ENCODE assay signal across 8 cellular contexts in the genomic region with DNA sequence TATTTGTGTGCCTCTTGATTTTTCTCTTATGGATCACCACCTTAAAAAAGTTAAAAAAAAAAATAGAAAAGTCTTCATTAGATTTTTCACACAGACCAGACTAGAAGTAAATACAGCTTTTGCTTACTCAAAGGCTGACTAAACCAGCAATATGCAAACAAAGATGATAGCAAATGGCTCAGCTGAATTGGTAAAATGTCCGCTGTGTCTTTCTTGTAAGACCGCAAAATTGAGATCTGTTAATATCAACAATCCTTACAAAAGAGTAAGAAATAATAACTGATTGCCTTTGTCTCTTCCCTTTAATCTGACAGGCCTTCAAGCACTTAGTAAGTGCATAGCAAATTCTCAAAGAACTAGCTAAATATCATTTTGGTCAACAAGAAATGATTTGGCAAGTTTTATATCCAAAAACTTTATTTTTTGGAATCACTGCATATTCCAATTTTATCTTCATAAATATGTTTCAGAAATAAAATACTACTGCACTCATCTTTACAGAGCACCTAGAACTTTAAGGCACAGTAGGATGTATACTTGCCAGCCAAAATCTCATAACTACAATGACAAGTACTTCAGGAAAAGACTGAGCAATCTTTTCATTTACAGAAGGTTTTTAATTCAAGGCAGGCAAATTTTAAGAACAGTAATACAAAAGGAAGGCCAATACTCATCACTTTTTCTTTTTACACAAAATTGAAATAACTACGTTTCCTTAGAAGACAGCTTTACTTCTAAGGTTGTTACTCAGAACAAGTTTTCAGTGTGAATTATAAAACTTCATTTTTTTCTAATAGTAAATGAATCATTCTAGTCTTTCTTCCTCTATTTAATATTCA. TPM values are rescaled to one million over a fixed set of nuclear protein-coding genes. Genes with fewer than 3 reads are reported as not detected.
A peak's percentile ranks its signal among the peaks of the same experiment; 100 is the strongest.
DNase-seq lines count a peak whose midpoint lies in the region; ATAC-seq, FAIRE-seq and TF ChIP-seq lines count a peak whose summit lies in the region.
"Had no signal": no experiment of that assay in that cellular context is flagged by ENCODE, and none has a peak within 500 bp of the region (broad histone marks: within the 10 kb centered on the region; RNA-seq: fewer than 3 reads in every experiment).

No MANE protein-coding gene starts in this region.

- BruUV-seq in HCT116 (replicated peaks; lab: Mats Ljungman, UMichigan) = no TSS peak

- TF ChIP-seq POLR2A in HCT116 (IDR thresholded peaks at IDR 0.05; ENCODE audit: borderline replicate concordance, extremely low read depth, insufficient read depth, insufficient read length) = no peak

- H4K20me1 ChIP-seq in HCT116 (ENCODE audit: insufficient read depth) = no peaks in the 10 kb centered on the region

- no peak overlapping the region for H2AFZ ChIP-seq in HCT116 (ENCODE audit: low read depth, low read length, poor library complexity, severe bottlenecking)

- 3 to 34% (median 10%) methylated on average over 3 of the region's 3 CpGs for WGBS in small intestine, 3 donors

- no peak for ATAC-seq in HCT116
- ATAC-seq in GM21423 (IDR thresholded peaks at IDR 0.05; ENCODE audit: unreplicated experiment) = no peak

- peak overlapping the region; percentile 64; the same call in 1 of the 2 replicates for H3K27ac ChIP-seq in HCT116 (ENCODE audit: low read depth, low read length)
- peak overlapping the region; percentile 93 for H3K27ac ChIP-seq in epithelial cell of prostate
- peak overlapping the region; percentile 14 to 64 for H3K27ac ChIP-seq in small intestine (ENCODE audit: low read depth in 1 of 2, low read length in 1 of 2)

- H3K4me2 ChIP-seq in HCT116 (ENCODE audit: low read length) = peak overlapping the region; percentile 85

- TF ChIP-seq CTCF in HCT116 (IDR thresholded peaks at IDR 0.05 in 2 of 3, conservative IDR thresholded peaks at IDR 0.05 in 1 of 3; ENCODE audit: borderline replicate concordance in 1 of 3, insufficient read depth in 1 of 3, low read depth in 2 of 3, low read length in 2 of 3) (no peak), GM13977 (IDR thresholded peaks at IDR 0.05; ENCODE audit: extremely low read depth, insufficient read depth, missing control alignments) (no peak)

- H3K9me2 ChIP-seq in HCT116 (ENCODE audit: insufficient read depth) = no peaks in the 10 kb centered on the region

- peaks cover 17 to 32% of the 10 kb centered on the region in 2 experiments for H3K4me1 ChIP-seq in HCT116 (ENCODE audit: control insufficient read depth in 1 of 2, insufficient read depth in 2 of 2, low read length in 2 of 2)
- H3K4me1 ChIP-seq in small intestine (ENCODE audit: control insufficient read depth in 2 of 2, insufficient read depth in 1 of 2, low read depth in 1 of 2, low read length in 1 of 2) = peaks cover 0 to 4% of the 10 kb centered on the region in 2 donors

- RAD21 ChIA-PET in HCT116 (lab: Charles Lee; ENCODE audit: low non-redundant PET in 1 of 2, low total read pairs in 2 of 2, uncharacterized antibody in 2 of 2, unreplicated experiment in 2 of 2) = no interaction called here

- H3K9ac ChIP-seq in HCT116 (ENCODE audit: low read length) = peak overlapping the region; percentile 76

- H3K9me3 ChIP-seq in HCT116 (ENCODE audit: control insufficient read depth in 1 of 2, insufficient read depth in 1 of 2, low read depth in 1 of 2, low read length in 2 of 2) = no peaks in the 10 kb centered on the region
- no peaks in the 10 kb centered on the region for H3K9me3 ChIP-seq in small intestine (ENCODE audit: control insufficient read depth, low read depth)

- H3K27me3 ChIP-seq in HCT116 (ENCODE audit: insufficient read depth, low read length) = no peaks in the 10 kb centered on the region
- no peaks in the 10 kb centered on the region for H3K27me3 ChIP-seq in small intestine (ENCODE audit: control insufficient read depth in 2 of 2, insufficient read depth in 2 of 2, low read length in 2 of 2)

- no peaks in the 10 kb centered on the region for H3K36me3 ChIP-seq in HCT116 (ENCODE audit: control insufficient read depth in 1 of 2, insufficient read depth in 2 of 2, low read length in 2 of 2)
- no peaks in the 10 kb centered on the region for H3K36me3 ChIP-seq in small intestine (ENCODE audit: control insufficient read depth in 2 of 2, insufficient read depth in 2 of 2, low read length in 2 of 2)

- in situ Hi-C loops in GM13977 (cut with MboI; ENCODE audit: low pct_unique_long_range_greater_than_20kb, low sequenced_read_pairs, unreplicated experiment) = no loop called here

- POLR2A ChIA-PET in HCT116 (lab: Charles Lee) = no interaction called here

- H3K79me2 ChIP-seq in HCT116 (ENCODE audit: insufficient read depth, low read length) = peaks cover 57% of the 10 kb centered on the region

- peak overlapping the region; percentile 57 to 63 for H3K4me3 ChIP-seq in HCT116 (replicated peaks in 1 of 2; ENCODE audit: low read depth in 1 of 2, low read length in 2 of 2)
- H3K4me3 ChIP-seq in small intestine (ENCODE audit: low read depth in 1 of 2, low read length in 2 of 2) = peak overlapping the region; percentile 22 to 52

- CTCF ChIA-PET in HCT116 (lab: Charles Lee) = no interaction called here

- intact Hi-C loops in HCT116 (cut with micrococcal nuclease) = no loop called here

- no peak for DNase-seq in HCT116 (ENCODE audit: low read depth, low spot score)
- peak; percentile 73 for DNase-seq in OCI-M1 (lab: John Stamatoyannopoulos, UW)
- DNase-seq in epithelial cell of prostate (ENCODE audit: low read depth, low spot score) = no peak
- DNase-seq in small intestine = no peak
- DNase-seq in GM13977 (ENCODE audit: low spot score) = no peak
- DNase-seq in 8988T = no peak

- no peak for FAIRE-seq in small intestine (lab: Jason Lieb, UNC)
- FAIRE-seq: H1 had no signal

- no peak for TF ChIP-seq RAD21 in HCT116 (IDR thresholded peaks at IDR 0.05; ENCODE audit: low read depth)

TF ChIP-seq in HCT116, 20 proteins besides CTCF, POLR2A, EP300 and RAD21 (continues in another document):
- TF ChIP-seq ZNF274 (IDR thresholded peaks at IDR 0.05; ENCODE audit: low read depth, low read length) (no peak), SIN3A (IDR thresholded peaks at IDR 0.05; ENCODE audit: low read depth) (no peak), TCF7L2 (IDR thresholded peaks at IDR 0.05; ENCODE audit: borderline replicate concordance, extremely low read depth, insufficient read depth, insufficient read length) (no peak), FOSL1 (IDR thresholded peaks at IDR 0.05; ENCODE audit: low read depth) (no peak), CEBPB (IDR thresholded peaks at IDR 0.05; ENCODE audit: low read depth) (no peak), JUND (IDR thresholded peaks at IDR 0.05) (no peak), EGR1 (IDR thresholded peaks at IDR 0.05; ENCODE audit: low read depth) (no peak)
- TF ChIP-seq, protein P1, sequence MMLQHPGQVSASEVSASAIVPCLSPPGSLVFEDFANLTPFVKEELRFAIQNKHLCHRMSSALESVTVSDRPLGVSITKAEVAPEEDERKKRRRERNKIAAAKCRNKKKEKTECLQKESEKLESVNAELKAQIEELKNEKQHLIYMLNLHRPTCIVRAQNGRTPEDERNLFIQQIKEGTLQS (IDR thresholded peaks at IDR 0.05) = no peak
- TF ChIP-seq, protein P2, sequence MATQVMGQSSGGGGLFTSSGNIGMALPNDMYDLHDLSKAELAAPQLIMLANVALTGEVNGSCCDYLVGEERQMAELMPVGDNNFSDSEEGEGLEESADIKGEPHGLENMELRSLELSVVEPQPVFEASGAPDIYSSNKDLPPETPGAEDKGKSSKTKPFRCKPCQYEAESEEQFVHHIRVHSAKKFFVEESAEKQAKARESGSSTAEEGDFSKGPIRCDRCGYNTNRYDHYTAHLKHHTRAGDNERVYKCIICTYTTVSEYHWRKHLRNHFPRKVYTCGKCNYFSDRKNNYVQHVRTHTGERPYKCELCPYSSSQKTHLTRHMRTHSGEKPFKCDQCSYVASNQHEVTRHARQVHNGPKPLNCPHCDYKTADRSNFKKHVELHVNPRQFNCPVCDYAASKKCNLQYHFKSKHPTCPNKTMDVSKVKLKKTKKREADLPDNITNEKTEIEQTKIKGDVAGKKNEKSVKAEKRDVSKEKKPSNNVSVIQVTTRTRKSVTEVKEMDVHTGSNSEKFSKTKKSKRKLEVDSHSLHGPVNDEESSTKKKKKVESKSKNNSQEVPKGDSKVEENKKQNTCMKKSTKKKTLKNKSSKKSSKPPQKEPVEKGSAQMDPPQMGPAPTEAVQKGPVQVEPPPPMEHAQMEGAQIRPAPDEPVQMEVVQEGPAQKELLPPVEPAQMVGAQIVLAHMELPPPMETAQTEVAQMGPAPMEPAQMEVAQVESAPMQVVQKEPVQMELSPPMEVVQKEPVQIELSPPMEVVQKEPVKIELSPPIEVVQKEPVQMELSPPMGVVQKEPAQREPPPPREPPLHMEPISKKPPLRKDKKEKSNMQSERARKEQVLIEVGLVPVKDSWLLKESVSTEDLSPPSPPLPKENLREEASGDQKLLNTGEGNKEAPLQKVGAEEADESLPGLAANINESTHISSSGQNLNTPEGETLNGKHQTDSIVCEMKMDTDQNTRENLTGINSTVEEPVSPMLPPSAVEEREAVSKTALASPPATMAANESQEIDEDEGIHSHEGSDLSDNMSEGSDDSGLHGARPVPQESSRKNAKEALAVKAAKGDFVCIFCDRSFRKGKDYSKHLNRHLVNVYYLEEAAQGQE (IDR thresholded peaks at IDR 0.05; ENCODE audit: low read depth) = no peak
- TF ChIP-seq, protein P3, sequence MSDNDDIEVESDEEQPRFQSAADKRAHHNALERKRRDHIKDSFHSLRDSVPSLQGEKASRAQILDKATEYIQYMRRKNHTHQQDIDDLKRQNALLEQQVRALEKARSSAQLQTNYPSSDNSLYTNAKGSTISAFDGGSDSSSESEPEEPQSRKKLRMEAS (IDR thresholded peaks at IDR 0.05) = no peak
- TF ChIP-seq, protein P4, sequence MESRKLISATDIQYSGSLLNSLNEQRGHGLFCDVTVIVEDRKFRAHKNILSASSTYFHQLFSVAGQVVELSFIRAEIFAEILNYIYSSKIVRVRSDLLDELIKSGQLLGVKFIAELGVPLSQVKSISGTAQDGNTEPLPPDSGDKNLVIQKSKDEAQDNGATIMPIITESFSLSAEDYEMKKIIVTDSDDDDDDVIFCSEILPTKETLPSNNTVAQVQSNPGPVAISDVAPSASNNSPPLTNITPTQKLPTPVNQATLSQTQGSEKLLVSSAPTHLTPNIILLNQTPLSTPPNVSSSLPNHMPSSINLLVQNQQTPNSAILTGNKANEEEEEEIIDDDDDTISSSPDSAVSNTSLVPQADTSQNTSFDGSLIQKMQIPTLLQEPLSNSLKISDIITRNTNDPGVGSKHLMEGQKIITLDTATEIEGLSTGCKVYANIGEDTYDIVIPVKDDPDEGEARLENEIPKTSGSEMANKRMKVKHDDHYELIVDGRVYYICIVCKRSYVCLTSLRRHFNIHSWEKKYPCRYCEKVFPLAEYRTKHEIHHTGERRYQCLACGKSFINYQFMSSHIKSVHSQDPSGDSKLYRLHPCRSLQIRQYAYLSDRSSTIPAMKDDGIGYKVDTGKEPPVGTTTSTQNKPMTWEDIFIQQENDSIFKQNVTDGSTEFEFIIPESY (IDR thresholded peaks at IDR 0.05; ENCODE audit: extremely low read depth, insufficient replicate concordance, low read length) = no peak

RNA-seq across cellular contexts. Expression of a gene that starts 1.2 kb away (rescaled TPM):
- total RNA-seq in HCT116 (2021; ENCODE audit: unreplicated experiment) = 30.0 TPM
- polyA plus RNA-seq in HCT116 (2012) = 13.3 and 17.1 TPM in 2 replicates
- polyA plus RNA-seq in small intestine = 10 to 100 TPM; 34.3 to 40.8 (median 38.0) TPM

RNA-seq across cellular contexts. Expression of a gene that starts 43.3 kb away (rescaled TPM):
- total RNA-seq in HCT116 (2021; ENCODE audit: unreplicated experiment) = 14.5 TPM
- 6.2 and 9.4 TPM in 2 replicates for polyA plus RNA-seq in HCT116 (2012)
- 10 to 100 TPM in 2 of 3 donors, 1 to 10 TPM in 1; 9.1 to 13.9 (median 12.2) TPM for polyA plus RNA-seq in small intestine

Comparison
In these comparisons a context has a peak if more than half of its experiments do, and no peak if none do; other contexts are left out.
1. H3K27ac ChIP-seq: peak in every context shown above with its lines; median percentile 93 in epithelial cell of prostate; 64 in HCT116; 39 in small intestine.